ENCODE assay signal across 8 cellular contexts in genomic region chr19:11338569-11339253, GRCh38. TPM values are rescaled to one million over a fixed set of nuclear protein-coding genes. Genes with fewer than 3 reads are reported as not detected.
DNase-seq lines count a peak whose midpoint lies in the region; ATAC-seq, FAIRE-seq and TF ChIP-seq lines count a peak whose summit lies in the region.

No MANE protein-coding gene starts in this region.

- TF ChIP-seq CTCF in chondrocyte (IDR thresholded peaks at IDR 0.05) (no peak), vagina (IDR thresholded peaks at IDR 0.05) (no peak)

- H3K27me3 ChIP-seq in mesendoderm (ENCODE audit: insufficient read depth, low read length, poor library complexity): no peaks in the 10 kb centered on the region
- H3K27me3 ChIP-seq in vagina: no peaks in the 10 kb centered on the region

- H3K36me3 Mint-ChIP-seq in activated naive CD4-positive, alpha-beta T cell treated with anti-CD3 and anti-CD28 coated beads, Interleukin-2, amount 10 ng/mL, durations not matched to agents 7 days and 5 days: peaks cover 18% of the 10 kb centered on the region
- H3K36me3 Mint-ChIP-seq in activated naive CD4-positive, alpha-beta T cell treated with anti-CD3 and anti-CD28 coated beads, Interleukin-2, amount 50 U/mL, for 72 hours: peaks cover 6% of the 10 kb centered on the region in 2 donors
- H3K36me3 Mint-ChIP-seq in chondrocyte (ENCODE audit: low read depth): peaks cover 8% of the 10 kb centered on the region

- H3K4me3 ChIP-seq in mesendoderm (ENCODE audit: low read length) (peak overlapping the region; percentile 62), vagina (peak overlapping the region; percentile 73 to 95)

- H3K4ac ChIP-seq in mesendoderm (ENCODE audit: low read depth, low read length): no peak overlapping the region

- no peak overlapping the region for H2BK120ac ChIP-seq in mesendoderm (ENCODE audit: low read depth, low read length)

- no peaks in the 10 kb centered on the region for H3K9me3 ChIP-seq in vagina

- DNase-seq in activated naive CD4-positive, alpha-beta T cell treated with anti-CD3 and anti-CD28 coated beads, Interleukin-2, amount 10 ng/mL, durations not matched to agents 7 days and 5 days: no peak
- no peak for DNase-seq in activated naive CD4-positive, alpha-beta T cell treated with anti-CD3 and anti-CD28 coated beads, Interleukin-2, amount 50 U/mL, for 72 hours (ENCODE audit: low spot score in 2 of 2)
- DNase-seq in chondrocyte (ENCODE audit: low spot score) (no peak), mesendoderm (no peak), vagina (ENCODE audit: extremely low spot score in 2 of 2) (no peak), glomerular visceral epithelial cell (ENCODE audit: extremely low spot score) (no peak), GM12891 (ENCODE audit: insufficient read length, low spot score) (no peak)

- H3K4me2 ChIP-seq in mesendoderm (ENCODE audit: low read length): peak overlapping the region; percentile 45

- TF ChIP-seq POLR2A in vagina (IDR thresholded peaks at IDR 0.05) (no peak), GM12891 (IDR thresholded peaks at IDR 0.05; ENCODE audit: low read depth, low read length) (no peak)

- peak overlapping the region; percentile 75 for H3K18ac ChIP-seq in mesendoderm (ENCODE audit: low read length)

- no peak for ATAC-seq in activated naive CD4-positive, alpha-beta T cell treated with anti-CD3 and anti-CD28 coated beads, Interleukin-2, amount 50 U/mL, for 72 hours
- no peak for ATAC-seq in HG03097 (IDR thresholded peaks at IDR 0.05; ENCODE audit: low FRiP score, unreplicated experiment)

- no CpG with 5 or more reads among the region's 21 CpGs for WGBS in mesendoderm (ENCODE audit: extremely low coverage, insufficient coverage, low lambda C conversion rate)

- H4K8ac ChIP-seq in mesendoderm (ENCODE audit: low read depth, low read length): no peak overlapping the region

- H3K9me3 Mint-ChIP-seq in activated naive CD4-positive, alpha-beta T cell treated with anti-CD3 and anti-CD28 coated beads, Interleukin-2, amount 10 ng/mL, durations not matched to agents 7 days and 5 days: no peaks in the 10 kb centered on the region
- no peaks in the 10 kb centered on the region for H3K9me3 Mint-ChIP-seq in activated naive CD4-positive, alpha-beta T cell treated with anti-CD3 and anti-CD28 coated beads, Interleukin-2, amount 50 U/mL, for 72 hours
- H3K9me3 Mint-ChIP-seq in chondrocyte (ENCODE audit: low read depth): no peaks in the 10 kb centered on the region

- no peak overlapping the region for H4K5ac ChIP-seq in mesendoderm (ENCODE audit: low read length)

- H2BK5ac ChIP-seq in mesendoderm (ENCODE audit: low read length): no peak overlapping the region

- peak overlapping the region; percentile 70 for H3K4me3 Mint-ChIP-seq in activated naive CD4-positive, alpha-beta T cell treated with anti-CD3 and anti-CD28 coated beads, Interleukin-2, amount 10 ng/mL, durations not matched to agents 7 days and 5 days
- peak overlapping the region; percentile 72 for H3K4me3 Mint-ChIP-seq in chondrocyte (ENCODE audit: unreplicated experiment)

- peaks cover 27% of the 10 kb centered on the region for H3K4me1 Mint-ChIP-seq in activated naive CD4-positive, alpha-beta T cell treated with anti-CD3 and anti-CD28 coated beads, Interleukin-2, amount 10 ng/mL, durations not matched to agents 7 days and 5 days
- peaks cover 9% of the 10 kb centered on the region for H3K4me1 Mint-ChIP-seq in chondrocyte (ENCODE audit: low read depth)

- peaks cover 7% of the 10 kb centered on the region for H3K27me3 Mint-ChIP-seq in activated naive CD4-positive, alpha-beta T cell treated with anti-CD3 and anti-CD28 coated beads, Interleukin-2, amount 10 ng/mL, durations not matched to agents 7 days and 5 days
- H3K27me3 Mint-ChIP-seq in chondrocyte (ENCODE audit: low read depth): no peaks in the 10 kb centered on the region

- intact Hi-C loops in vagina (cut with DNase I): no loop called here

- H3K23ac ChIP-seq in mesendoderm (ENCODE audit: low read length): no peak overlapping the region

- H3K36me3 ChIP-seq in mesendoderm (ENCODE audit: control insufficient read depth, insufficient read depth, low read length): no peaks in the 10 kb centered on the region
- H3K36me3 ChIP-seq in vagina: peaks cover 0 to 35% of the 10 kb centered on the region in 2 donors

- H2BK15ac ChIP-seq in mesendoderm (replicated peaks; ENCODE audit: low read depth): no peak overlapping the region

- peak overlapping the region; percentile 85 for H3K9ac ChIP-seq in mesendoderm (ENCODE audit: low read length)

- no peaks in the 10 kb centered on the region for H3K79me2 ChIP-seq in mesendoderm (ENCODE audit: control insufficient read depth, insufficient read depth, low read length)

- H3K56ac ChIP-seq in mesendoderm (ENCODE audit: low read length): peak overlapping the region; percentile 96

- H3K79me1 ChIP-seq in mesendoderm (ENCODE audit: low read length): no peaks in the 10 kb centered on the region

- H2AK5ac ChIP-seq in mesendoderm (ENCODE audit: low read length): no peak overlapping the region

- no peak for FAIRE-seq in GM12891 (lab: Jason Lieb, UNC)

- H3K27ac Mint-ChIP-seq in activated naive CD4-positive, alpha-beta T cell treated with anti-CD3 and anti-CD28 coated beads, Interleukin-2, amount 10 ng/mL, durations not matched to agents 7 days and 5 days: no peak overlapping the region
- H3K27ac Mint-ChIP-seq in activated naive CD4-positive, alpha-beta T cell treated with anti-CD3 and anti-CD28 coated beads, Interleukin-2, amount 50 U/mL, for 72 hours: peak overlapping the region in 1 of 2 donors; percentile 86
- H3K27ac Mint-ChIP-seq in chondrocyte (ENCODE audit: unreplicated experiment): no peak overlapping the region

- H3K27ac ChIP-seq in mesendoderm (ENCODE audit: low read depth, low read length) (no peak overlapping the region), vagina (peak overlapping the region; percentile 95)

- CTCF ChIA-PET in activated naive CD4-positive, alpha-beta T cell treated with anti-CD3 and anti-CD28 coated beads, Interleukin-2, amount 10 ng/mL, durations not matched to agents 7 days and 5 days (lab: Charles Lee): interaction anchor here (1.2 kb wide), 1 partner anchor 97 kb away, joined by 5 read pairs; no protein-coding TSS in a partner anchor

- H3K4me1 ChIP-seq in mesendoderm (ENCODE audit: control insufficient read depth, low read depth, low read length) (peaks cover 2% of the 10 kb centered on the region), vagina (peaks cover 33% of the 10 kb centered on the region)

TF ChIP-seq in GM12891, 5 proteins besides CTCF, POLR2A, EP300 and RAD21:
- TF ChIP-seq PAX5 (IDR thresholded peaks at IDR 0.05; ENCODE audit: insufficient read depth, low read length, severe bottlenecking): no peak
- TF ChIP-seq POU2F2 (IDR thresholded peaks at IDR 0.05; ENCODE audit: low read depth, low read length): no peak
- no peak for TF ChIP-seq TAF1 (IDR thresholded peaks at IDR 0.05; ENCODE audit: low read depth, low read length)
- no peak for TF ChIP-seq POLR2AphosphoS5 (IDR thresholded peaks at IDR 0.05; ENCODE audit: low read depth, low read length)
- no peak for TF ChIP-seq SPI1 (IDR thresholded peaks at IDR 0.05; ENCODE audit: low read depth, low read length)

RNA-seq across cellular contexts. Expression of gene RAB3D, which starts 0.7 kb away (rescaled TPM):
- 10 to 100 TPM in 1 of 2 donors, 1 to 10 TPM in 1; 3.9 to 19.3 TPM for total RNA-seq in activated naive CD4-positive, alpha-beta T cell treated with anti-CD3 and anti-CD28 coated beads, Interleukin-2, amount 50 U/mL, for 72 hours
- 2.1 to 8.9 TPM (median 8.1 TPM) in 3 replicates for total RNA-seq in chondrocyte
- 4.4 TPM for polyA plus RNA-seq in mesendoderm (2013, experiment 1 of 2)
- polyA plus RNA-seq in mesendoderm (2013, experiment 2 of 2): 4.7 TPM
- 33.9 TPM for total RNA-seq in vagina
- polyA plus RNA-seq in GM12891 (2012; ENCODE audit: low read depth, missing spikeins): 1.9 TPM

RNA-seq across cellular contexts. Expression of gene TMEM205, which starts 7.4 kb away (rescaled TPM):
- 10 to 100 TPM; 29.9 to 36.4 TPM for total RNA-seq in activated naive CD4-positive, alpha-beta T cell treated with anti-CD3 and anti-CD28 coated beads, Interleukin-2, amount 50 U/mL, for 72 hours
- total RNA-seq in chondrocyte: 35.4 to 49.4 TPM (median 39.2 TPM) in 3 replicates
- polyA plus RNA-seq in mesendoderm (2013, experiment 1 of 2): 85.8 TPM
- 83.6 TPM for polyA plus RNA-seq in mesendoderm (2013, experiment 2 of 2)
- 173 TPM for total RNA-seq in vagina
- 64.5 TPM for polyA plus RNA-seq in GM12891 (2012; ENCODE audit: low read depth, missing spikeins)

RNA-seq across cellular contexts. Expression of gene CCDC159, which starts 7.6 kb away (rescaled TPM):
- 10 to 100 TPM; 16.6 to 28.8 TPM for total RNA-seq in activated naive CD4-positive, alpha-beta T cell treated with anti-CD3 and anti-CD28 coated beads, Interleukin-2, amount 50 U/mL, for 72 hours
- total RNA-seq in chondrocyte (19.8 to 22.4 TPM (median 20.5 TPM) in 3 replicates), vagina (24.1 TPM)
- polyA plus RNA-seq in mesendoderm (2013, experiment 1 of 2): 1.7 TPM
- polyA plus RNA-seq in mesendoderm (2013, experiment 2 of 2): 2.0 TPM
- polyA plus RNA-seq in GM12891 (2012; ENCODE audit: low read depth, missing spikeins): 20.4 TPM

RNA-seq across cellular contexts. Expression of gene PLPPR2, which starts 16.5 kb away (rescaled TPM):
- total RNA-seq in activated naive CD4-positive, alpha-beta T cell treated with anti-CD3 and anti-CD28 coated beads, Interleukin-2, amount 50 U/mL, for 72 hours: 1 to 10 TPM; 4.4 to 7.9 TPM
- total RNA-seq in chondrocyte: 67.6 to 74.7 TPM (median 72.3 TPM) in 3 replicates
- polyA plus RNA-seq in mesendoderm (2013, experiment 1 of 2): 5.8 TPM
- 5.9 TPM for polyA plus RNA-seq in mesendoderm (2013, experiment 2 of 2)
- 16.5 TPM for total RNA-seq in vagina
- polyA plus RNA-seq in GM12891 (2012; ENCODE audit: low read depth, missing spikeins): 1.7 TPM

RNA-seq across cellular contexts. Expression of gene SWSAP1, which starts 35.8 kb away (rescaled TPM):
- 1 to 10 TPM; 1.9 to 2.2 TPM for total RNA-seq in activated naive CD4-positive, alpha-beta T cell treated with anti-CD3 and anti-CD28 coated beads, Interleukin-2, amount 50 U/mL, for 72 hours
- total RNA-seq in chondrocyte (1.1 to 1.5 TPM (median 1.4 TPM) in 3 replicates), vagina (1.5 TPM)
- polyA plus RNA-seq in mesendoderm (2013, experiment 1 of 2): 6.2 TPM
- 6.6 TPM for polyA plus RNA-seq in mesendoderm (2013, experiment 2 of 2)
- polyA plus RNA-seq in GM12891 (2012; ENCODE audit: low read depth, missing spikeins): 1.9 TPM
